ENCODE assay signal across 25 cellular contexts in genomic region chr4:161704040-161704439, GRCh38.
DNase-seq lines count a peak whose midpoint lies in the region; FAIRE-seq and TF ChIP-seq lines count a peak whose summit lies in the region.
"Had no signal": no experiment of that assay in that cellular context is flagged by ENCODE, and none has a peak within 500 bp of the region (broad histone marks: within the 10 kb centered on the region; RNA-seq: fewer than 3 reads in every experiment).

No MANE protein-coding gene starts in this region.

- H3K27me3 ChIP-seq in OCI-LY3 (ENCODE audit: low read depth, low read length) (no peaks in the 10 kb centered on the region), WERI-Rb-1 (ENCODE audit: insufficient read depth, low read depth, severe bottlenecking) (no peaks in the 10 kb centered on the region), endothelial cell of umbilical vein (ENCODE audit: control insufficient read depth in 2 of 2, insufficient read depth in 2 of 2, low read length in 2 of 2) (no peaks in the 10 kb centered on the region)
- H3K27me3 ChIP-seq: BE2C; BLaER1 treated with 17β-estradiol and CSF1 and Interleukin-3, amounts not matched to agents 10 nM and 100 nM had no signal

- dilution Hi-C loops in endothelial cell of umbilical vein (cut with MboI; ENCODE audit: extremely low pct_ligation_motif_present, low sequenced_read_pairs), result no loop called here

- H3K9me3 Mint-ChIP-seq in endothelial cell (ENCODE audit: unreplicated experiment), result no peaks in the 10 kb centered on the region

- no peak overlapping the region for H3K4me3 ChIP-seq in OCI-LY3 (ENCODE audit: low read length)
- H3K4me3 ChIP-seq in WERI-Rb-1 (ENCODE audit: low read depth, low read length), result no peak overlapping the region
- no peak overlapping the region for H3K4me3 ChIP-seq in endothelial cell of umbilical vein (replicated peaks in 1 of 3; ENCODE audit: insufficient read depth in 1 of 3, low read depth in 1 of 3, low read length in 3 of 3)
- H3K4me3 ChIP-seq: A549; BLaER1 treated with 17β-estradiol and CSF1 and Interleukin-3, amounts not matched to agents 10 nM and 100 nM had no signal

- H4K20me1 ChIP-seq in OCI-LY3 (ENCODE audit: insufficient read depth, low read length) (no peaks in the 10 kb centered on the region), endothelial cell of umbilical vein (replicated peaks; ENCODE audit: control insufficient read depth, extremely low read depth, insufficient read depth, low read length) (no peaks in the 10 kb centered on the region)
- H4K20me1 ChIP-seq: BLaER1 treated with 17β-estradiol and CSF1 and Interleukin-3, amounts not matched to agents 10 nM and 100 nM had no signal

- TF ChIP-seq POLR2A in endothelial cell of umbilical vein (IDR thresholded peaks at IDR 0.05; ENCODE audit: low read depth, low read length) (no peak), H54 (IDR thresholded peaks at IDR 0.05; ENCODE audit: low read depth, low read length) (no peak)

- H3K79me2 ChIP-seq in OCI-LY3 (ENCODE audit: low read length) (no peaks in the 10 kb centered on the region), endothelial cell of umbilical vein (ENCODE audit: control insufficient read depth, insufficient read depth, low read length) (no peaks in the 10 kb centered on the region)

- no peaks in the 10 kb centered on the region for H3K4me1 Mint-ChIP-seq in endothelial cell (ENCODE audit: unreplicated experiment)
- H3K4me1 Mint-ChIP-seq: CD14-positive monocyte; CD4-positive, alpha-beta memory T cell had no signal

- TF ChIP-seq CTCF in D721Med (IDR thresholded peaks at IDR 0.05; ENCODE audit: insufficient read depth, missing control alignments), result no peak
- TF ChIP-seq CTCF in OCI-LY3 (IDR thresholded peaks at IDR 0.05; ENCODE audit: low read depth, low read length), result no peak
- no peak for TF ChIP-seq CTCF in WERI-Rb-1 (IDR thresholded peaks at IDR 0.05; ENCODE audit: low read depth, low read length)
- TF ChIP-seq CTCF in endothelial cell of umbilical vein (IDR thresholded peaks at IDR 0.05; ENCODE audit: extremely low read depth in 1 of 2, insufficient read depth in 1 of 2, low read depth in 1 of 2, low read length in 2 of 2), result no peak
- TF ChIP-seq CTCF in endothelial cell (IDR thresholded peaks at IDR 0.05; ENCODE audit: unreplicated experiment), result no peak

- no TSS peak for BruUV-seq in endothelial cell of umbilical vein (replicated peaks; lab: Mats Ljungman, UMichigan)

- CTCF ChIA-PET in endothelial cell of umbilical vein (lab: Charles Lee), result interaction anchor here (1.6 kb wide), 1 partner anchor 10 kb away, joined by 5 read pairs; no protein-coding TSS in a partner anchor

- no peak overlapping the region for H3K27ac Mint-ChIP-seq in endothelial cell (ENCODE audit: unreplicated experiment)
- H3K27ac Mint-ChIP-seq: CD14-positive monocyte; CD4-positive, alpha-beta memory T cell; HFFc6 had no signal

- H2AFZ ChIP-seq in OCI-LY3 (ENCODE audit: low read depth, low read length) (peak overlapping the region; percentile 22; the same call in 1 of the 2 replicates), endothelial cell of umbilical vein (ENCODE audit: low read depth, low read length) (peak overlapping the region; percentile 48)

- no peak overlapping the region for H3K9ac ChIP-seq in OCI-LY3 (ENCODE audit: low read length)
- no peak overlapping the region for H3K9ac ChIP-seq in endothelial cell of umbilical vein (replicated peaks; ENCODE audit: extremely low read depth, insufficient read depth, low read length)
- H3K9ac ChIP-seq: BLaER1 treated with 17β-estradiol and CSF1 and Interleukin-3, amounts not matched to agents 10 nM and 100 nM had no signal

- DNase-seq in D721Med (ENCODE audit: insufficient read length, low spot score) (no peak), WERI-Rb-1 (peak; percentile 29), endothelial cell of umbilical vein (ENCODE audit: low read depth, low spot score) (no peak), NCI-H345 treated with DMSO at 0.1 percent for 48 hours (lab: John Stamatoyannopoulos, UW; ENCODE audit: unreplicated experiment) (no peak), endothelial cell (ENCODE audit: low spot score) (no peak), H54 (ENCODE audit: insufficient read length, low spot score) (no peak), NCI-H1930 (lab: John Stamatoyannopoulos, UW) (no peak)
- DNase-seq: 8988T; ACHN; AML-193; BE2C; Calu3; CD4-positive, alpha-beta memory T cell; COR-L47; DMS153; DND-41; GOT3; H7; HFFc6 had no signal

- H3K4me2 ChIP-seq in OCI-LY3 (ENCODE audit: low read length) (no peak overlapping the region; the same call in 1 of the 2 replicates), endothelial cell of umbilical vein (ENCODE audit: insufficient read depth, low read length) (no peak overlapping the region)
- H3K4me2 ChIP-seq: A549; BLaER1 treated with 17β-estradiol and CSF1 and Interleukin-3, amounts not matched to agents 10 nM and 100 nM had no signal

- FAIRE-seq in D721Med (lab: Jason Lieb, UNC) (peak; percentile 6), endothelial cell of umbilical vein (lab: Jason Lieb, UNC) (no peak), H54 (lab: Jason Lieb, UNC) (no peak)
- FAIRE-seq: A549, G401.6, GM12892 had no signal

- POLR2A ChIA-PET in endothelial cell of umbilical vein (lab: Charles Lee), result no interaction called here

- no peaks in the 10 kb centered on the region for H3K4me1 ChIP-seq in OCI-LY3 (ENCODE audit: low read length)
- peaks cover 4% of the 10 kb centered on the region for H3K4me1 ChIP-seq in endothelial cell of umbilical vein (ENCODE audit: control insufficient read depth, extremely low read depth, insufficient read depth, low read length)
- H3K4me1 ChIP-seq: A549; BE2C; BLaER1 treated with 17β-estradiol and CSF1 and Interleukin-3, amounts not matched to agents 10 nM and 100 nM had no signal

- H3K9me3 ChIP-seq in OCI-LY3 (ENCODE audit: insufficient read depth, low read length) (no peaks in the 10 kb centered on the region), WERI-Rb-1 (ENCODE audit: severe bottlenecking) (peaks cover 2% of the 10 kb centered on the region), endothelial cell of umbilical vein (replicated peaks; ENCODE audit: control insufficient read depth, insufficient read depth, low read length) (no peaks in the 10 kb centered on the region)
- H3K9me3 ChIP-seq: A549; BE2C; BLaER1 treated with 17β-estradiol and CSF1 and Interleukin-3, amounts not matched to agents 10 nM and 100 nM had no signal

- no peaks in the 10 kb centered on the region for H3K36me3 Mint-ChIP-seq in endothelial cell (ENCODE audit: low read depth, unreplicated experiment)
- H3K36me3 Mint-ChIP-seq: CD14-positive monocyte; CD4-positive, alpha-beta memory T cell had no signal

- intact Hi-C loops in endothelial cell of umbilical vein (cut with micrococcal nuclease), result no loop called here

- no peaks in the 10 kb centered on the region for H3K9me1 ChIP-seq in endothelial cell of umbilical vein (replicated peaks; ENCODE audit: control insufficient read depth, extremely low read depth, insufficient read depth, low read length)

- H3K36me3 ChIP-seq in OCI-LY3 (replicated peaks; ENCODE audit: low read depth, low read length) (no peaks in the 10 kb centered on the region), WERI-Rb-1 (no peaks in the 10 kb centered on the region), endothelial cell of umbilical vein (ENCODE audit: control insufficient read depth in 2 of 2, extremely low read depth in 1 of 2, insufficient read depth in 2 of 2, low read length in 2 of 2) (no peaks in the 10 kb centered on the region)
- H3K36me3 ChIP-seq: BE2C; BLaER1 treated with 17β-estradiol and CSF1 and Interleukin-3, amounts not matched to agents 10 nM and 100 nM had no signal

- H3K4me3 Mint-ChIP-seq in endothelial cell (ENCODE audit: unreplicated experiment), result no peak overlapping the region
- H3K4me3 Mint-ChIP-seq: CD14-positive monocyte; CD4-positive, alpha-beta memory T cell; HFFc6 had no signal

- no peaks in the 10 kb centered on the region for H3K27me3 Mint-ChIP-seq in endothelial cell (ENCODE audit: unreplicated experiment)
- H3K27me3 Mint-ChIP-seq: CD4-positive, alpha-beta memory T cell had no signal

- no peak overlapping the region for H3K27ac ChIP-seq in OCI-LY3 (ENCODE audit: low read length)
- peak overlapping the region; percentile 63 for H3K27ac ChIP-seq in WERI-Rb-1
- H3K27ac ChIP-seq in endothelial cell of umbilical vein (ENCODE audit: insufficient read depth, low read depth, low read length), result no peak overlapping the region
- H3K27ac ChIP-seq: A549; BLaER1 treated with 17β-estradiol and CSF1 and Interleukin-3, amounts not matched to agents 10 nM and 100 nM had no signal

TF ChIP-seq in endothelial cell of umbilical vein, 7 proteins besides CTCF, POLR2A, EP300 and RAD21:
- TF ChIP-seq FOS (IDR thresholded peaks at IDR 0.05; ENCODE audit: borderline replicate concordance, insufficient read depth, low read length) (no peak), JUN (IDR thresholded peaks at IDR 0.05; ENCODE audit: borderline replicate concordance, insufficient read depth, insufficient read length, low read depth) (no peak), GATA2 (IDR thresholded peaks at IDR 0.05; ENCODE audit: insufficient read depth, insufficient read length, low read depth, low read length) (no peak), MYC (IDR thresholded peaks at IDR 0.05; ENCODE audit: low read depth, low read length) (no peak), POLR2AphosphoS5 (IDR thresholded peaks at IDR 0.05; ENCODE audit: insufficient read depth, low read depth, low read length) (no peak), MAX (IDR thresholded peaks at IDR 0.05; ENCODE audit: insufficient read depth, insufficient read length) (no peak), EZH2 (IDR thresholded peaks at IDR 0.05; ENCODE audit: borderline replicate concordance, low read depth, low read length, severe bottlenecking) (no peak)
TF ChIP-seq in endothelial cell of umbilical vein: peak in this region for 0.
